In the genomic region with DNA sequence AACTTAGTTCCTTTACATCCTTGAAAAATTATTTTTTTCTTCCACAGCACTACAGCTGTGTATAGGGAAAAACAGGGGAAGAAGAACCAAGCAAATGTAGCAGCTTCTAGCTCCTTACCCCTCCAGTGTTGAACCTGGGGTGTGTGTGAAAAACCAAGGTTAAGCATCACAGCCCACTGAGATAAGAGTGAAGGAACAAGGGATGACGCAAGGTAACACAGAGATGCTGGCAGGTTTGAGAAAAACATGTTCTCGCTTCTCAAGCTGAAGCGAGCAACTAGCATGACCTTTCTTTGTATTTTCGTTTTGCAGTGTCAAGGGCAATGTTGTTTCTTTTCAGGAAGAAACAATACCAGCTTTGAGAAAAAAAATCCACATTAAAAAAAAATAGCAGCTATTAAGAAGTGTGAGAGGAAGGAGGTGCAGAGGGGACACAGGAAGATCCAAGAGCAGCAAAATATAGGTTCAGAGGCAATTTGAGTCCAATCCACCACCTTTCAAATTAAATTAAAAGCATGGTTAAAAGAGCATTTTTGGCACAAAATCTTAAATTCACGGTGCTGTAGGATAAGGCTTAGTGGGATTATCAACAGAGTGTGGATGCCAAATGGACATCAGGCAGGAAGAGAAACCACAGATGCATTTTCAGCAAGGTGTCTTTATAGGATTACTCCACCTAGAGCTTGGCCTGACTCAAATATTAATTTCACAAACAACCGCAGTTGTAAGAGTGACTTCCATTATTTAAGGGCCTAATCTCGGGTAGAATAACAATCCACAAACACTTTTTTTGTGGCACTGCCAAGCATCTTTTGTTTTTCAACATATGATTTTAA, we compare ENCODE assay signal across 31 cellular contexts.
DNase-seq lines count a peak whose midpoint lies in the region; ATAC-seq, FAIRE-seq and TF ChIP-seq lines count a peak whose summit lies in the region.
"Had no signal": no experiment of that assay in that cellular context is flagged by ENCODE, and none has a peak within 500 bp of the region (broad histone marks: within the 10 kb centered on the region; RNA-seq: fewer than 3 reads in every experiment).

No MANE protein-coding gene starts in this region.

- in situ Hi-C loops in HepG2 (cut with HindIII; ENCODE audit: extremely low pct_ligation_motif_present, low pct_unique_long_range_greater_than_20kb), result no loop called here

- TF ChIP-seq EP300 in HepG2 (IDR thresholded peaks at IDR 0.05; ENCODE audit: low read depth in 2 of 2, low read length in 2 of 2) (no peak), HepG2 (CRISPR knock-in tag; IDR thresholded peaks at IDR 0.05; ENCODE audit: borderline replicate concordance) (no peak)

- H3K27ac Mint-ChIP-seq in natural killer cell treated with Interleukin-12 subunit alpha and Interleukin-12 subunit beta and Interleukin-15 and Interleukin-18, amount 100 ng/mL, for 72 hours, result peak overlapping the region; percentile 20 to 71
- H3K27ac Mint-ChIP-seq in T-helper 17 cell, result no peak overlapping the region
- H3K27ac Mint-ChIP-seq: neural progenitor cell; T-helper 2 cell treated with Interferon-gamma antibody and Interleukin-4, amounts not matched to agents 5 μg/mL and 100 μg/mL, for 36 hours; WTC11 had no signal

- H3K9ac ChIP-seq in liver (ENCODE audit: low read depth in 1 of 2, low read length in 2 of 2) (no peak overlapping the region), HepG2 (ENCODE audit: insufficient read depth, low read depth, low read length) (no peak overlapping the region)
- H3K9ac ChIP-seq: neural progenitor cell, SK-N-SH had no signal

- no peak for TF ChIP-seq RAD21 in liver (IDR thresholded peaks at IDR 0.05)
- no peak for TF ChIP-seq RAD21 in HepG2 (CRISPR knock-in tag; IDR thresholded peaks at IDR 0.05)

- H3K9me3 ChIP-seq in liver (ENCODE audit: control insufficient read depth in 4 of 4, low read length in 3 of 4), result no peaks in the 10 kb centered on the region
- no peaks in the 10 kb centered on the region for H3K9me3 ChIP-seq in HepG2 (ENCODE audit: low read length)
- no peaks in the 10 kb centered on the region for H3K9me3 ChIP-seq in T-helper 17 cell (ENCODE audit: control insufficient read depth, low read length, poor library complexity, severe bottlenecking)
- no peaks in the 10 kb centered on the region for H3K9me3 ChIP-seq in WERI-Rb-1 (ENCODE audit: severe bottlenecking)
- H3K9me3 ChIP-seq: body of pancreas, esophagus squamous epithelium, mucosa of descending colon, psoas muscle had no signal

- intact Hi-C loops in HepG2 (cut with micrococcal nuclease; ENCODE audit: unreplicated experiment), result no loop called here

- H3K4me3 Mint-ChIP-seq in natural killer cell treated with Interleukin-12 subunit alpha and Interleukin-12 subunit beta and Interleukin-15 and Interleukin-18, amount 100 ng/mL, for 72 hours, result peak overlapping the region; percentile 34
- H3K4me3 Mint-ChIP-seq in T-helper 17 cell, result no peak overlapping the region
- H3K4me3 Mint-ChIP-seq: IgD-negative memory B cell; neural progenitor cell; T-helper 2 cell treated with Interferon-gamma antibody and Interleukin-4, amounts not matched to agents 5 μg/mL and 100 μg/mL, for 36 hours; WTC11 had no signal

- H3K27me3 ChIP-seq in liver (ENCODE audit: control insufficient read depth in 4 of 4, insufficient read depth in 4 of 4, low read length in 3 of 4) (peaks cover 0 to 2% (median 0%) of the 10 kb centered on the region in 4 donors), HepG2 (ENCODE audit: control insufficient read depth in 1 of 2, insufficient read depth in 2 of 2, low read length in 2 of 2) (no peaks in the 10 kb centered on the region), WERI-Rb-1 (ENCODE audit: insufficient read depth, low read depth, severe bottlenecking) (no peaks in the 10 kb centered on the region)
- H3K27me3 ChIP-seq: body of pancreas, esophagus squamous epithelium, gastroesophageal sphincter, neural progenitor cell had no signal

- H3K4me3 ChIP-seq in liver (ENCODE audit: low read depth in 1 of 3, low read length in 3 of 3), result no peak overlapping the region
- no peak overlapping the region for H3K4me3 ChIP-seq in HepG2 (replicated peaks in 1 of 3; ENCODE audit: insufficient read depth in 1 of 3, low read depth in 2 of 3, low read length in 3 of 3)
- no peak overlapping the region for H3K4me3 ChIP-seq in WERI-Rb-1 (ENCODE audit: low read depth, low read length)
- H3K4me3 ChIP-seq: body of pancreas, coronary artery, esophagus squamous epithelium, gastroesophageal sphincter, lung, mucosa of descending colon, neural progenitor cell, psoas muscle had no signal

- H3K4me1 Mint-ChIP-seq in natural killer cell treated with Interleukin-12 subunit alpha and Interleukin-12 subunit beta and Interleukin-15 and Interleukin-18, amount 100 ng/mL, for 72 hours (ENCODE audit: low read depth in 2 of 2), result peaks cover 35 to 41% of the 10 kb centered on the region in 2 donors
- H3K4me1 Mint-ChIP-seq in T-helper 17 cell, result peaks cover 2% of the 10 kb centered on the region
- H3K4me1 Mint-ChIP-seq: IgD-negative memory B cell had no signal

- no peak overlapping the region for H2AFZ ChIP-seq in HepG2 (ENCODE audit: low read length)
- H2AFZ ChIP-seq: neural progenitor cell had no signal

- ATAC-seq in HepG2 (no peak), T-helper 17 cell (no peak), GM18868 (IDR thresholded peaks at IDR 0.05; ENCODE audit: unreplicated experiment) (no peak)
- ATAC-seq in natural killer cell treated with Interleukin-12 subunit alpha and Interleukin-12 subunit beta and Interleukin-15 and Interleukin-18, amount 100 ng/mL, for 72 hours, result peak in 1 of 2 donors; percentile 48
- ATAC-seq: body of pancreas, gastroesophageal sphincter, mucosa of descending colon, psoas muscle, WTC11 had no signal

- BruUV-seq in HepG2 (replicated peaks; lab: Mats Ljungman, UMichigan), result no TSS peak

- no peak for TF ChIP-seq CTCF in liver (IDR thresholded peaks at IDR 0.05; ENCODE audit: low read depth, low read length, missing input control)
- TF ChIP-seq CTCF in HepG2 (CRISPR knock-in tag; IDR thresholded peaks at IDR 0.05), result no peak
- TF ChIP-seq CTCF in WERI-Rb-1 (IDR thresholded peaks at IDR 0.05; ENCODE audit: low read depth, low read length), result no peak

- no peak for DNase-seq in HepG2 (ENCODE audit: low spot score)
- DNase-seq in cerebellum (ENCODE audit: low spot score), result peak; percentile 74
- DNase-seq in natural killer cell treated with Interleukin-12 subunit alpha and Interleukin-12 subunit beta and Interleukin-15 and Interleukin-18, amount 100 ng/mL, for 72 hours (ENCODE audit: low spot score), result no peak
- no peak for DNase-seq in T-helper 17 cell
- DNase-seq in activated CD8-positive, alpha-beta memory T cell treated with anti-CD3 and anti-CD28 coated beads, Interleukin-2, amount 50 U/mL, for 4 hours, result no peak
- no peak for DNase-seq in WERI-Rb-1
- DNase-seq: activated CD4-positive, alpha-beta T cell treated with anti-CD3 and anti-CD28 coated beads, Interleukin-2, amount 50 U/mL, for 48 hours; activated gamma-delta T cell; body of pancreas; DND-41; esophagus squamous epithelium; HCEC 1CT; islet precursor cell; mucosa of descending colon; NCI-H1105; NCI-H2029; NCI-H226; NCI-H774; psoas muscle; SK-N-SH had no signal

- H3K79me2 ChIP-seq in HepG2 (ENCODE audit: insufficient read depth, low read length), result no peaks in the 10 kb centered on the region

- no peak overlapping the region for H3K4me2 ChIP-seq in HepG2 (ENCODE audit: low read depth, low read length)
- H3K4me2 ChIP-seq: neural progenitor cell, SK-N-SH had no signal

- H3K4me1 ChIP-seq in liver (ENCODE audit: control insufficient read depth in 4 of 4, insufficient read depth in 4 of 4, low read length in 3 of 4), result no peaks in the 10 kb centered on the region
- H3K4me1 ChIP-seq in HepG2 (ENCODE audit: insufficient read depth, low read length), result no peaks in the 10 kb centered on the region
- H3K4me1 ChIP-seq: body of pancreas, neural progenitor cell, psoas muscle had no signal

- H3K36me3 ChIP-seq in liver (ENCODE audit: control insufficient read depth in 4 of 4, insufficient read depth in 3 of 4, low read depth in 1 of 4, low read length in 3 of 4), result no peaks in the 10 kb centered on the region
- H3K36me3 ChIP-seq in HepG2 (replicated peaks in 1 of 2; ENCODE audit: control insufficient read depth in 1 of 2, insufficient read depth in 2 of 2, low read length in 2 of 2), result no peaks in the 10 kb centered on the region
- H3K36me3 ChIP-seq in WERI-Rb-1, result no peaks in the 10 kb centered on the region
- H3K36me3 ChIP-seq: esophagus squamous epithelium, gastroesophageal sphincter, neural progenitor cell had no signal

- no peak overlapping the region for H3K27ac ChIP-seq in liver (ENCODE audit: low read depth in 1 of 2, low read length in 2 of 2)
- H3K27ac ChIP-seq in HepG2 (ENCODE audit: extremely low read length, insufficient read depth, low read length), result no peak overlapping the region
- no peak overlapping the region for H3K27ac ChIP-seq in WERI-Rb-1
- H3K27ac ChIP-seq: body of pancreas, coronary artery, gastroesophageal sphincter, neural progenitor cell, psoas muscle had no signal

- no peaks in the 10 kb centered on the region for H3K36me3 Mint-ChIP-seq in natural killer cell treated with Interleukin-12 subunit alpha and Interleukin-12 subunit beta and Interleukin-15 and Interleukin-18, amount 100 ng/mL, for 72 hours
- no peaks in the 10 kb centered on the region for H3K36me3 Mint-ChIP-seq in T-helper 17 cell (ENCODE audit: low read depth)
- H3K36me3 Mint-ChIP-seq: IgD-negative memory B cell, neural progenitor cell, WTC11 had no signal

- TF ChIP-seq POLR2A in HepG2 (IDR thresholded peaks at IDR 0.05; ENCODE audit: insufficient read depth in 1 of 2, low read depth in 2 of 2, low read length in 2 of 2), result no peak

- POLR2A ChIA-PET in HepG2 (lab: Yijun Ruan, JAX), result no interaction called here

- WGBS in liver, result 58% methylated on average over 7 of the region's 7 CpGs
- 7% methylated on average over 7 of the region's 7 CpGs for WGBS in HepG2 (ENCODE audit: low lambda C conversion rate)

- no peaks in the 10 kb centered on the region for H3K27me3 Mint-ChIP-seq in natural killer cell treated with Interleukin-12 subunit alpha and Interleukin-12 subunit beta and Interleukin-15 and Interleukin-18, amount 100 ng/mL, for 72 hours
- H3K27me3 Mint-ChIP-seq in T-helper 17 cell, result peaks cover 11% of the 10 kb centered on the region

- CTCF ChIA-PET in HepG2 (lab: Yijun Ruan, JAX; ENCODE audit: low intra/inter-chr PET ratio, low total read pairs), result no interaction called here

- no peak for FAIRE-seq in HepG2 (lab: Jason Lieb, UNC)
- FAIRE-seq: A204.1, GM12892 had no signal

- no peaks in the 10 kb centered on the region for H4K20me1 ChIP-seq in HepG2 (ENCODE audit: insufficient read depth, low read length)

- no peaks in the 10 kb centered on the region for H3K9me3 Mint-ChIP-seq in natural killer cell treated with Interleukin-12 subunit alpha and Interleukin-12 subunit beta and Interleukin-15 and Interleukin-18, amount 100 ng/mL, for 72 hours
- H3K9me3 Mint-ChIP-seq: T-helper 2 cell treated with Interferon-gamma antibody and Interleukin-4, amounts not matched to agents 5 μg/mL and 100 μg/mL, for 36 hours; WTC11 had no signal
